Comparison of ENCODE assay signal across 35 cellular contexts in the genomic region with DNA sequence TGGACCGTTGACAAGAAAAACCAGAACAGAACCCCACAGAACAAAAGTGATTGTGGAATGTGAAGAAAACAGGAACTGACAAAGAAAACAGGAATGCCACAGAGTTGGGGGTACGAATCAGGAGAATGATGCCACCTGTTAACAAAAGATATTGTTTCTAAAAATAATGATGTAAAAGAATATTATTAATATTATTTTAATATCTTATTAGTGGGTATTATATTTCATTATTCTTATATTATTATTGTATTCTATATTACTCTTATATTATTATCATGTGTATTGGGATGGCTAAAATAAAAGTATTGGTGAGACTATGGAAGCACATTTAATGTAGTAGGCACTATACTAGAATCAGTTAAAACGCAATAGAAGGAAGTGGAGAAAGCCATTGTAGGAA.
"Had no signal": no experiment of that assay in that cellular context is flagged by ENCODE, and none has a peak within 500 bp of the region (broad histone marks: within the 10 kb centered on the region; RNA-seq: fewer than 3 reads in every experiment).

No MANE protein-coding gene starts in this region.

- DNase-seq: activated effector memory CD4-positive, alpha-beta T cell treated with anti-CD3 and anti-CD28 coated beads, Interleukin-2, amount 50 U/mL, for 16 hours; activated effector memory CD4-positive, alpha-beta T cell treated with Interleukin-2 at 50 U/mL for 16 hours; activated gamma-delta T cell; activated gamma-delta T cell treated with Interleukin-2 at 50 U/mL for 16 hours; activated naive CD4-positive, alpha-beta T cell; activated naive CD4-positive, alpha-beta T cell treated with anti-CD3 and anti-CD28 coated beads for 36 hours; activated naive CD4-positive, alpha-beta T cell treated with anti-CD3 and anti-CD28 coated beads, Interleukin-2, amount 10 ng/mL, durations not matched to agents 7 days and 5 days; activated naive CD4-positive, alpha-beta T cell treated with anti-CD3 and anti-CD28 coated beads, Interleukin-2, amount 50 U/mL, for 16 hours; activated naive CD4-positive, alpha-beta T cell treated with Interleukin-2 at 50 U/mL for 16 hours; activated naive CD8-positive, alpha-beta T cell treated with anti-CD3 and anti-CD28 coated beads for 36 hours; activated naive CD8-positive, alpha-beta T cell treated with anti-CD3 and anti-CD28 coated beads, Interleukin-2, amount 10 ng/mL, durations not matched to agents 7 days and 5 days; activated naive CD8-positive, alpha-beta T cell treated with anti-CD3 and anti-CD28 coated beads, Interleukin-2, amount 50 U/mL, for 24 hours; activated T-cell treated with anti-CD3 and anti-CD28 coated beads, Interleukin-2, amount 50 U/mL, for 4 hours; activated T-cell treated with anti-CD3 and anti-CD28 coated beads, Interleukin-2, amount 50 U/mL, for 48 hours; activated T-cell treated with anti-CD3 and anti-CD28 coated beads, Interleukin-2, amount 50 U/mL, for 72 hours; adrenal gland; amniotic stem cell; amygdala; anterior cingulate cortex; aorta; body of pancreas; brain microvascular endothelial cell; caudate nucleus; central memory CD4-positive, alpha-beta T cell; cerebellar nuclear complex had no signal

- H3K27me3 Mint-ChIP-seq: activated naive CD4-positive, alpha-beta T cell treated with anti-CD3 and anti-CD28 coated beads, Interleukin-2, amount 10 ng/mL, durations not matched to agents 7 days and 5 days; activated naive CD4-positive, alpha-beta T cell treated with anti-CD3 and anti-CD28 coated beads, Interleukin-2, amount 50 U/mL, for 24 hours; activated naive CD8-positive, alpha-beta T cell; activated naive CD8-positive, alpha-beta T cell treated with anti-CD3 and anti-CD28 coated beads for 36 hours; activated naive CD8-positive, alpha-beta T cell treated with anti-CD3 and anti-CD28 coated beads, Interleukin-2, amount 10 ng/mL, durations not matched to agents 7 days and 5 days; activated naive CD8-positive, alpha-beta T cell treated with anti-CD3 and anti-CD28 coated beads, Interleukin-2, amount 50 U/mL, for 24 hours; activated T-helper 17 cell treated with anti-CD3 and anti-CD28 coated beads, Interleukin-2, amount 50 U/mL, for 72 hours; brain; central memory CD8-positive, alpha-beta T cell had no signal

- FAIRE-seq: astrocyte, bronchial epithelial cell had no signal

- ATAC-seq: activated naive CD4-positive, alpha-beta T cell treated with anti-CD3 and anti-CD28 coated beads, Interleukin-2, amount 50 U/mL, for 72 hours; activated naive CD8-positive, alpha-beta T cell treated with anti-CD3 and anti-CD28 coated beads, Interleukin-2, amount 50 U/mL, for 24 hours; activated T-cell treated with anti-CD3 and anti-CD28 coated beads, Interleukin-2, amount 50 U/mL, for 4 hours; activated T-cell treated with anti-CD3 and anti-CD28 coated beads, Interleukin-2, amount 50 U/mL, for 72 hours; activated T-helper 17 cell treated with anti-CD3 and anti-CD28 coated beads, Interleukin-2, amount 50 U/mL, for 72 hours; body of pancreas had no signal

- H3K4me1 Mint-ChIP-seq: activated naive CD4-positive, alpha-beta T cell treated with anti-CD3 and anti-CD28 coated beads, Interleukin-2, amount 10 ng/mL, durations not matched to agents 7 days and 5 days; activated naive CD4-positive, alpha-beta T cell treated with anti-CD3 and anti-CD28 coated beads, Interleukin-2, amount 50 U/mL, for 24 hours; activated naive CD8-positive, alpha-beta T cell treated with anti-CD3 and anti-CD28 coated beads for 36 hours; activated naive CD8-positive, alpha-beta T cell treated with anti-CD3 and anti-CD28 coated beads, Interleukin-2, amount 10 ng/mL, durations not matched to agents 7 days and 5 days; activated naive CD8-positive, alpha-beta T cell treated with anti-CD3 and anti-CD28 coated beads, Interleukin-2, amount 50 U/mL, for 24 hours; activated T-helper 17 cell treated with anti-CD3 and anti-CD28 coated beads, Interleukin-2, amount 50 U/mL, for 72 hours; brain; central memory CD8-positive, alpha-beta T cell had no signal

- H3K27ac Mint-ChIP-seq: activated naive CD4-positive, alpha-beta T cell treated with anti-CD3 and anti-CD28 coated beads for 36 hours; activated naive CD4-positive, alpha-beta T cell treated with anti-CD3 and anti-CD28 coated beads, Interleukin-2, amount 10 ng/mL, durations not matched to agents 7 days and 5 days; activated naive CD4-positive, alpha-beta T cell treated with anti-CD3 and anti-CD28 coated beads, Interleukin-2, amount 50 U/mL, for 24 hours; activated naive CD4-positive, alpha-beta T cell treated with anti-CD3 and anti-CD28 coated beads, Interleukin-2, amount 50 U/mL, for 72 hours; activated naive CD8-positive, alpha-beta T cell; activated naive CD8-positive, alpha-beta T cell treated with anti-CD3 and anti-CD28 coated beads for 36 hours; activated naive CD8-positive, alpha-beta T cell treated with anti-CD3 and anti-CD28 coated beads, Interleukin-2, amount 10 ng/mL, durations not matched to agents 7 days and 5 days; activated naive CD8-positive, alpha-beta T cell treated with anti-CD3 and anti-CD28 coated beads, Interleukin-2, amount 50 U/mL, for 24 hours; activated T-cell treated with anti-CD3 and anti-CD28 coated beads, Interleukin-2, amount 50 U/mL, for 72 hours; activated T-helper 1 cell treated with anti-CD3 and anti-CD28 coated beads, Interleukin-12 subunit alpha, Interleukin-12 subunit beta, Interleukin-2, Interleukin-4 antibody, amounts not matched to agents 30 ng/mL and 10 ng/mL and 1 ng/mL, durations not matched to agents 14 hours and 24 hours and 36 hours; activated T-helper 17 cell treated with anti-CD3 and anti-CD28 coated beads, Interleukin-2, amount 50 U/mL, for 72 hours; activated T-helper 2 cell treated with anti-CD3 and anti-CD28 coated beads, Interferon-gamma antibody, Interleukin-2, Interleukin-4, amounts not matched to agents 10 μg/mL and 5 μg/mL and 100 μg/mL, durations not matched to agents 14 hours and 24 hours and 36 hours; brain had no signal

- H3K4me3 Mint-ChIP-seq: activated naive CD4-positive, alpha-beta T cell treated with anti-CD3 and anti-CD28 coated beads for 36 hours; activated naive CD4-positive, alpha-beta T cell treated with anti-CD3 and anti-CD28 coated beads, Interleukin-2, amount 10 ng/mL, durations not matched to agents 7 days and 5 days; activated naive CD4-positive, alpha-beta T cell treated with anti-CD3 and anti-CD28 coated beads, Interleukin-2, amount 50 U/mL, for 24 hours; activated naive CD8-positive, alpha-beta T cell; activated naive CD8-positive, alpha-beta T cell treated with anti-CD3 and anti-CD28 coated beads for 36 hours; activated naive CD8-positive, alpha-beta T cell treated with anti-CD3 and anti-CD28 coated beads, Interleukin-2, amount 10 ng/mL, durations not matched to agents 7 days and 5 days; activated naive CD8-positive, alpha-beta T cell treated with anti-CD3 and anti-CD28 coated beads, Interleukin-2, amount 50 U/mL, for 24 hours; activated T-cell treated with anti-CD3 and anti-CD28 coated beads, Interleukin-2, amount 50 U/mL, for 4 hours; activated T-cell treated with anti-CD3 and anti-CD28 coated beads, Interleukin-2, amount 50 U/mL, for 72 hours; activated T-helper 1 cell treated with anti-CD3 and anti-CD28 coated beads, Interleukin-12 subunit alpha, Interleukin-12 subunit beta, Interleukin-2, Interleukin-4 antibody, amounts not matched to agents 30 ng/mL and 10 ng/mL and 1 ng/mL, durations not matched to agents 14 hours and 24 hours and 36 hours; activated T-helper 17 cell treated with anti-CD3 and anti-CD28 coated beads, Interleukin-2, amount 50 U/mL, for 72 hours; brain; central memory CD8-positive, alpha-beta T cell had no signal

- H3K9me3 Mint-ChIP-seq: activated naive CD4-positive, alpha-beta T cell treated with anti-CD3 and anti-CD28 coated beads, Interleukin-2, amount 50 U/mL, for 24 hours; activated naive CD8-positive, alpha-beta T cell treated with anti-CD3 and anti-CD28 coated beads for 36 hours; activated naive CD8-positive, alpha-beta T cell treated with anti-CD3 and anti-CD28 coated beads, Interleukin-2, amount 50 U/mL, for 24 hours; activated T-helper 1 cell treated with anti-CD3 and anti-CD28 coated beads, Interleukin-12 subunit alpha, Interleukin-12 subunit beta, Interleukin-2, Interleukin-4 antibody, amounts not matched to agents 30 ng/mL and 10 ng/mL and 1 ng/mL, durations not matched to agents 14 hours and 24 hours and 36 hours had no signal

- H3K36me3 Mint-ChIP-seq: activated naive CD4-positive, alpha-beta T cell treated with anti-CD3 and anti-CD28 coated beads, Interleukin-2, amount 10 ng/mL, durations not matched to agents 7 days and 5 days; activated naive CD4-positive, alpha-beta T cell treated with anti-CD3 and anti-CD28 coated beads, Interleukin-2, amount 50 U/mL, for 24 hours; activated naive CD4-positive, alpha-beta T cell treated with anti-CD3 and anti-CD28 coated beads, Interleukin-2, amount 50 U/mL, for 72 hours; activated naive CD8-positive, alpha-beta T cell; activated naive CD8-positive, alpha-beta T cell treated with anti-CD3 and anti-CD28 coated beads for 36 hours; activated naive CD8-positive, alpha-beta T cell treated with anti-CD3 and anti-CD28 coated beads, Interleukin-2, amount 10 ng/mL, durations not matched to agents 7 days and 5 days; brain had no signal
